ENCODE assay signal across 23 cellular contexts in genomic region chrX:42739771-42740170, GRCh38. TPM values are rescaled to one million over a fixed set of nuclear protein-coding genes. Genes with fewer than 3 reads are reported as not detected.
DNase-seq lines count a peak whose midpoint lies in the region; ATAC-seq and TF ChIP-seq lines count a peak whose summit lies in the region.
"Had no signal": no experiment of that assay in that cellular context is flagged by ENCODE, and none has a peak within 500 bp of the region (broad histone marks: within the 10 kb centered on the region; RNA-seq: fewer than 3 reads in every experiment).

No MANE protein-coding gene starts in this region.

- no peaks in the 10 kb centered on the region for H3K79me2 ChIP-seq in mammary epithelial cell (ENCODE audit: insufficient read depth, low read length)

- no peaks in the 10 kb centered on the region for H3K27me3 Mint-ChIP-seq in activated naive CD4-positive, alpha-beta T cell treated with anti-CD3 and anti-CD28 coated beads for 36 hours (ENCODE audit: low read depth)
- H3K27me3 Mint-ChIP-seq in stimulated activated memory B cell treated with anti-CD40 and anti-IgM and Interleukin-4, amounts not matched to agents 10 μg/mL and 1 μg/mL and 100 μg/mL, for 72 hours: no peaks in the 10 kb centered on the region
- H3K27me3 Mint-ChIP-seq: activated CD4-positive, alpha-beta T cell treated with anti-CD3 and anti-CD28 coated beads for 36 hours; progenitor cell of endocrine pancreas had no signal

- H4K20me1 ChIP-seq in mammary epithelial cell (ENCODE audit: insufficient read depth, low read length): no peaks in the 10 kb centered on the region

- H3K4me1 Mint-ChIP-seq in activated naive CD4-positive, alpha-beta T cell treated with anti-CD3 and anti-CD28 coated beads for 36 hours (ENCODE audit: low read depth): peaks cover 14% of the 10 kb centered on the region
- H3K4me1 Mint-ChIP-seq in stimulated activated memory B cell treated with anti-CD40 and anti-IgM and Interleukin-4, amounts not matched to agents 10 μg/mL and 1 μg/mL and 100 μg/mL, for 72 hours: no peaks in the 10 kb centered on the region

- H3K4me2 ChIP-seq in mammary epithelial cell (ENCODE audit: insufficient read depth, low read depth, low read length): no peak overlapping the region

- H3K9me3 Mint-ChIP-seq in activated naive CD4-positive, alpha-beta T cell treated with anti-CD3 and anti-CD28 coated beads for 36 hours: no peaks in the 10 kb centered on the region
- H3K9me3 Mint-ChIP-seq in stimulated activated memory B cell treated with anti-CD40 and anti-IgM and Interleukin-4, amounts not matched to agents 10 μg/mL and 1 μg/mL and 100 μg/mL, for 72 hours: no peaks in the 10 kb centered on the region
- H3K9me3 Mint-ChIP-seq: activated T-cell treated with anti-CD3 and anti-CD28 coated beads, Interleukin-2, amount 50 U/mL, for 4 hours had no signal

- no peak for TF ChIP-seq POLR2A in NB4 (IDR thresholded peaks at IDR 0.05; ENCODE audit: extremely low read depth, insufficient read length)

- dilution Hi-C loops in mammary epithelial cell (cut with HindIII; ENCODE audit: low sequenced_read_pairs): no loop called here

- TF ChIP-seq CTCF in NB4 (IDR thresholded peaks at IDR 0.05; ENCODE audit: low read depth, low read length) (no peak), dorsolateral prefrontal cortex (IDR thresholded peaks at IDR 0.05 in 54 of 56, conservative IDR thresholded peaks at IDR 0.05 in 2 of 56; ENCODE audit: low read depth in 1 of 56, partially characterized antibody in 56 of 56) (no peak), mammary epithelial cell (conservative IDR thresholded peaks at IDR 0.05 in 1 of 2, IDR thresholded peaks at IDR 0.05 in 1 of 2; ENCODE audit: extremely low read depth in 1 of 2, insufficient read depth in 1 of 2, low read depth in 1 of 2, low read length in 2 of 2) (no peak)

- no peaks in the 10 kb centered on the region for H3K27me3 ChIP-seq in effector memory CD4-positive, alpha-beta T cell (replicated peaks; ENCODE audit: control insufficient read depth, insufficient read depth, low read length, poor library complexity, severe bottlenecking)
- H3K27me3 ChIP-seq in dorsolateral prefrontal cortex: peaks cover 0 to 53% (median 8%) of the 10 kb centered on the region in 45 donors
- no peaks in the 10 kb centered on the region for H3K27me3 ChIP-seq in mammary epithelial cell (ENCODE audit: insufficient read depth, low read length)
- H3K27me3 ChIP-seq: uterus had no signal

- DNase-seq in activated naive CD4-positive, alpha-beta T cell treated with anti-CD3 and anti-CD28 coated beads for 36 hours: no peak
- no peak for DNase-seq in activated naive CD4-positive, alpha-beta T cell (lab: John Stamatoyannopoulos, UW)
- DNase-seq in NB4 (ENCODE audit: low read depth) (peak; percentile 4), SW480 (ENCODE audit: low spot score) (no peak), dorsolateral prefrontal cortex (no peak), mammary epithelial cell (no peak)
- no peak for DNase-seq in effector memory CD4-positive, alpha-beta T cell
- DNase-seq: activated CD4-positive, alpha-beta T cell treated with anti-CD3 and anti-CD28 coated beads for 36 hours; activated T-cell treated with anti-CD3 and anti-CD28 coated beads, Interleukin-2, amount 50 U/mL, for 4 hours; amygdala; GM23248; left ventricle myocardium superior; NCI-H1048; NCI-H2171; SHP77 treated with DMSO at 0.1 percent for 48 hours; stimulated activated naive CD8-positive, alpha-beta T cell treated with anti-CD3 and anti-CD28 coated beads, Interleukin-15, Interleukin-2, amounts not matched to agents 100 U/mL and 50 U/mL, for 24 hours; uterus had no signal

- peak overlapping the region; percentile 13 for H3K27ac Mint-ChIP-seq in activated naive CD4-positive, alpha-beta T cell treated with anti-CD3 and anti-CD28 coated beads for 36 hours
- H3K27ac Mint-ChIP-seq in stimulated activated memory B cell treated with anti-CD40 and anti-IgM and Interleukin-4, amounts not matched to agents 10 μg/mL and 1 μg/mL and 100 μg/mL, for 72 hours: peak overlapping the region; percentile 63
- H3K27ac Mint-ChIP-seq: activated CD4-positive, alpha-beta T cell treated with anti-CD3 and anti-CD28 coated beads for 36 hours; progenitor cell of endocrine pancreas had no signal

- no peak overlapping the region for H3K9ac ChIP-seq in mammary epithelial cell (ENCODE audit: insufficient read depth, low read length)
- H3K9ac ChIP-seq: GM23248 had no signal

- CTCF ChIA-PET in activated naive CD4-positive, alpha-beta T cell treated with anti-CD3 and anti-CD28 coated beads for 36 hours (lab: Charles Lee): no interaction called here
- CTCF ChIA-PET in mammary epithelial cell (lab: Charles Lee; ENCODE audit: low non-redundant PET): no interaction called here

- no peak for ATAC-seq in stimulated activated memory B cell treated with anti-CD40 and anti-IgM and Interleukin-4, amounts not matched to agents 10 μg/mL and 1 μg/mL and 100 μg/mL, for 72 hours
- ATAC-seq: activated CD4-positive, alpha-beta T cell treated with anti-CD3 and anti-CD28 coated beads for 36 hours; activated T-cell treated with anti-CD3 and anti-CD28 coated beads, Interleukin-2, amount 50 U/mL, for 4 hours; GM12878; left ventricle myocardium superior; stimulated activated naive CD8-positive, alpha-beta T cell treated with anti-CD3 and anti-CD28 coated beads, Interleukin-15, Interleukin-2, amounts not matched to agents 100 U/mL and 50 U/mL, for 24 hours had no signal

- no peaks in the 10 kb centered on the region for H3K9me3 ChIP-seq in effector memory CD4-positive, alpha-beta T cell (ENCODE audit: control insufficient read depth, low read length)
- no peaks in the 10 kb centered on the region for H3K9me3 ChIP-seq in mammary epithelial cell (replicated peaks; ENCODE audit: insufficient read depth, low read length)
- H3K9me3 ChIP-seq: uterus had no signal

- H3K36me3 Mint-ChIP-seq in activated naive CD4-positive, alpha-beta T cell treated with anti-CD3 and anti-CD28 coated beads for 36 hours (ENCODE audit: low read depth): no peaks in the 10 kb centered on the region
- no peaks in the 10 kb centered on the region for H3K36me3 Mint-ChIP-seq in stimulated activated memory B cell treated with anti-CD40 and anti-IgM and Interleukin-4, amounts not matched to agents 10 μg/mL and 1 μg/mL and 100 μg/mL, for 72 hours

- H3K36me3 ChIP-seq in effector memory CD4-positive, alpha-beta T cell (ENCODE audit: control insufficient read depth, insufficient read depth, low read length): no peaks in the 10 kb centered on the region
- no peaks in the 10 kb centered on the region for H3K36me3 ChIP-seq in mammary epithelial cell (ENCODE audit: insufficient read depth, low read length)
- H3K36me3 ChIP-seq: uterus had no signal

- peak overlapping the region; percentile 13 for H3K27ac ChIP-seq in effector memory CD4-positive, alpha-beta T cell (ENCODE audit: insufficient read depth, low read length, poor library complexity, severe bottlenecking)
- H3K27ac ChIP-seq in dorsolateral prefrontal cortex (no peak overlapping the region), mammary epithelial cell (ENCODE audit: insufficient read depth, low read depth, low read length) (no peak overlapping the region)
- H3K27ac ChIP-seq: GM23248, uterus had no signal

- H3K4me3 ChIP-seq in NB4 (ENCODE audit: low read depth, low read length): no peak overlapping the region
- no peak overlapping the region for H3K4me3 ChIP-seq in effector memory CD4-positive, alpha-beta T cell (ENCODE audit: insufficient read depth, low read depth, low read length, poor library complexity, severe bottlenecking)
- no peak overlapping the region for H3K4me3 ChIP-seq in dorsolateral prefrontal cortex
- H3K4me3 ChIP-seq in mammary epithelial cell (replicated peaks in 1 of 3; ENCODE audit: insufficient read depth in 1 of 3, low read depth in 2 of 3, low read length in 3 of 3): no peak overlapping the region
- H3K4me3 ChIP-seq: GM12878, GM23248, uterus had no signal

- in situ Hi-C loops in mammary epithelial cell (cut with MboI; ENCODE audit: low sequenced_read_pairs in 2 of 2): no loop called here

- peaks cover 7% of the 10 kb centered on the region for H3K4me1 ChIP-seq in effector memory CD4-positive, alpha-beta T cell (ENCODE audit: control insufficient read depth, insufficient read depth, low read length, poor library complexity, severe bottlenecking)
- H3K4me1 ChIP-seq in mammary epithelial cell (ENCODE audit: insufficient read depth, low read length): no peaks in the 10 kb centered on the region
- H3K4me1 ChIP-seq: uterus had no signal

- intact Hi-C loops in activated naive CD4-positive, alpha-beta T cell treated with anti-CD3 and anti-CD28 coated beads for 36 hours (cut with micrococcal nuclease): no loop called here
- intact Hi-C loops in dorsolateral prefrontal cortex (cut with DNase I): no loop called here
- intact Hi-C loops in mammary epithelial cell (cut with micrococcal nuclease): no loop called here

- no peak overlapping the region for H2AFZ ChIP-seq in mammary epithelial cell (ENCODE audit: low read depth, low read length)
- H2AFZ ChIP-seq: GM23248 had no signal

- no TSS peak for BruUV-seq in mammary epithelial cell (replicated peaks; lab: Mats Ljungman, UMichigan)

- no peak overlapping the region for H3K4me3 Mint-ChIP-seq in activated naive CD4-positive, alpha-beta T cell treated with anti-CD3 and anti-CD28 coated beads for 36 hours
- no peak overlapping the region for H3K4me3 Mint-ChIP-seq in stimulated activated memory B cell treated with anti-CD40 and anti-IgM and Interleukin-4, amounts not matched to agents 10 μg/mL and 1 μg/mL and 100 μg/mL, for 72 hours
- H3K4me3 Mint-ChIP-seq: activated CD4-positive, alpha-beta T cell treated with anti-CD3 and anti-CD28 coated beads for 36 hours; activated T-cell treated with anti-CD3 and anti-CD28 coated beads, Interleukin-2, amount 50 U/mL, for 4 hours had no signal

- WGBS in mammary epithelial cell (ENCODE audit: low coverage, missing lambda C conversion rate): 100% methylated on average over 1 of the region's 2 CpGs

RNA-seq across cellular contexts. Expression of gene PPP1R2C, which starts 38.2 kb away (rescaled TPM):
- not detected for total RNA-seq in activated naive CD4-positive, alpha-beta T cell treated with anti-CD3 and anti-CD28 coated beads for 36 hours
- not detected for total RNA-seq in dorsolateral prefrontal cortex
- not detected for total RNA-seq in mammary epithelial cell
- not detected for polyA plus RNA-seq in mammary epithelial cell
- polyA minus RNA-seq in mammary epithelial cell: not detected
- total RNA-seq: activated CD4-positive, alpha-beta T cell treated with anti-CD3 and anti-CD28 coated beads for 36 hours; activated T-cell treated with anti-CD3 and anti-CD28 coated beads, Interleukin-2, amount 50 U/mL, for 4 hours; frontal cortex; GM12878; GM23248; left ventricle myocardium superior; progenitor cell of endocrine pancreas; T-helper 2 cell treated with Interferon-gamma antibody and Interleukin-4, amounts not matched to agents 100 ng/mL and 5 ng/mL, for 36 hours; uterus had no signal
- polyA plus RNA-seq: AG04450, GM12878, GM23248 had no signal
